In genomic region chr12:52916225-52916624, GRCh38 we compare ENCODE assay signal across 26 cellular contexts. TPM values are rescaled to one million over a fixed set of nuclear protein-coding genes. Genes with fewer than 3 reads are reported as not detected.
"Had no signal": no experiment of that assay in that cellular context is flagged by ENCODE, and none has a peak within 500 bp of the region (broad histone marks: within the 10 kb centered on the region; RNA-seq: fewer than 3 reads in every experiment).

No MANE protein-coding gene starts in this region.

- H3K9me3 Mint-ChIP-seq: activated T-cell treated with anti-CD3 and anti-CD28 coated beads, Interleukin-2, amount 50 U/mL, for 72 hours; neural crest cell; stimulated activated naive B cell treated with anti-CD40 and anti-IgM and Interleukin-4, amounts not matched to agents 10 μg/mL and 1 μg/mL and 100 μg/mL, for 72 hours had no signal

- H3K4me3 ChIP-seq: breast epithelium, gastrocnemius medialis, left lung, psoas muscle, smooth muscle cell, thyroid gland, uterus had no signal

- H3K4me3 Mint-ChIP-seq: activated T-cell treated with anti-CD3 and anti-CD28 coated beads, Interleukin-2, amount 50 U/mL, for 72 hours; naive B cell; neural crest cell; stimulated activated naive B cell treated with anti-CD40 and anti-IgM and Interleukin-4, amounts not matched to agents 10 μg/mL and 1 μg/mL and 100 μg/mL, for 72 hours had no signal

- FAIRE-seq: astrocyte, kidney had no signal

- H3K27ac Mint-ChIP-seq: activated T-cell treated with anti-CD3 and anti-CD28 coated beads, Interleukin-2, amount 50 U/mL, for 72 hours; stimulated activated naive B cell treated with anti-CD40 and anti-IgM and Interleukin-4, amounts not matched to agents 10 μg/mL and 1 μg/mL and 100 μg/mL, for 72 hours had no signal

- H3K36me3 ChIP-seq: breast epithelium, gastrocnemius medialis, left lung, thyroid gland, uterus had no signal

- H3K4me1 ChIP-seq: breast epithelium, gastrocnemius medialis, left lung, psoas muscle, uterus had no signal

- DNase-seq: activated CD4-positive, CD25-positive, alpha-beta regulatory T cell treated with anti-CD3 and anti-CD28 coated beads, Interleukin-2, amount 50 U/mL, for 72 hours; activated effector memory CD4-positive, alpha-beta T cell treated with anti-CD3 and anti-CD28 coated beads, Interleukin-2, amount 50 U/mL, for 16 hours; activated naive CD4-positive, alpha-beta T cell treated with anti-CD3 and anti-CD28 coated beads, Interleukin-2, amount 50 U/mL, for 16 hours; activated T-cell treated with anti-CD3 and anti-CD28 coated beads, Interleukin-2, amount 50 U/mL, for 72 hours; cerebellar nuclear complex; effector CD4-positive, alpha-beta T cell; gastrocnemius medialis; head of caudate nucleus; kidney; left lung; midbrain; naive B cell; psoas muscle; right cardiac atrium; stimulated activated CD4-positive, alpha-beta T cell treated with anti-CD3 and anti-CD28 coated beads, Interleukin-4, amount 100 ng/mL, for 4 hours; stimulated activated naive B cell treated with anti-CD40 and anti-IgM and Interleukin-4, amounts not matched to agents 10 μg/mL and 1 μg/mL and 100 μg/mL, for 72 hours; T1000; thyroid gland; uterus had no signal

- H3K27ac ChIP-seq: breast epithelium, gastrocnemius medialis, left lung, psoas muscle, thyroid gland, uterus had no signal

- H3K9me3 ChIP-seq: breast epithelium, gastrocnemius medialis, psoas muscle, thyroid gland, uterus had no signal

- H3K4me2 ChIP-seq: smooth muscle cell had no signal

- H3K27me3 ChIP-seq: breast epithelium, left lung, thyroid gland, uterus had no signal

- ATAC-seq: activated T-cell treated with anti-CD3 and anti-CD28 coated beads, Interleukin-2, amount 50 U/mL, for 72 hours; esophagus mucosa; gastrocnemius medialis; left lung; psoas muscle; right cardiac atrium; stimulated activated naive B cell treated with anti-CD40 and anti-IgM and Interleukin-4, amounts not matched to agents 10 μg/mL and 1 μg/mL and 100 μg/mL, for 72 hours had no signal

- H3K36me3 Mint-ChIP-seq: naive B cell; stimulated activated naive B cell treated with anti-CD40 and anti-IgM and Interleukin-4, amounts not matched to agents 10 μg/mL and 1 μg/mL and 100 μg/mL, for 72 hours had no signal

RNA-seq across cellular contexts. Expression of gene KRT8, which starts 11.3 kb away (rescaled TPM):
- total RNA-seq: activated CD8-positive, alpha-beta memory T cell treated with anti-CD3 and anti-CD28 coated beads for 36 hours; T-helper 1 cell treated with Interleukin-12 subunit alpha and Interleukin-12 subunit beta and Interleukin-4 antibody, amounts not matched to agents 30 ng/mL and 1 ng/mL, for 36 hours had no signal
